ENCODE assay signal across 12 cellular contexts in genomic region chr16:9012848-9013507, GRCh38. TPM values are rescaled to one million over a fixed set of nuclear protein-coding genes. Genes with fewer than 3 reads are reported as not detected.
A peak's percentile ranks its signal among the peaks of the same experiment; 100 is the strongest.
DNase-seq lines count a peak whose midpoint lies in the region; ATAC-seq and TF ChIP-seq lines count a peak whose summit lies in the region.
"Had no signal": no experiment of that assay in that cellular context is flagged by ENCODE, and none has a peak within 500 bp of the region (broad histone marks: within the 10 kb centered on the region; RNA-seq: fewer than 3 reads in every experiment).

No MANE protein-coding gene starts in this region.

- H3K27ac ChIP-seq in A673 (ENCODE audit: low read depth, low read length, poor library complexity, severe bottlenecking) = no peak overlapping the region
- H3K27ac ChIP-seq: pancreas had no signal

- DNase-seq in A673 (ENCODE audit: low spot score) (peak; percentile 70), DMS 273 treated with DMSO at 0.1 percent for 48 hours (lab: John Stamatoyannopoulos, UW) (peak; percentile 48), SK-N-DZ (ENCODE audit: low spot score) (peak; percentile 57), epidermal melanocyte (ENCODE audit: insufficient read length, low spot score) (no peak)
- DNase-seq: activated CD4-positive, CD25-positive, alpha-beta regulatory T cell; hippocampal formation; OCI-M1 had no signal

- no peaks in the 10 kb centered on the region for H3K36me3 ChIP-seq in A673 (ENCODE audit: insufficient read depth, low read length, poor library complexity, severe bottlenecking)
- H3K36me3 ChIP-seq: pancreas had no signal

- peak; percentile 58 for TF ChIP-seq CTCF in A673 (conservative IDR thresholded peaks at IDR 0.05; ENCODE audit: low read depth, low read length)

- no peaks in the 10 kb centered on the region for H3K27me3 ChIP-seq in A673 (replicated peaks; ENCODE audit: insufficient read depth, low read depth, low read length, poor library complexity)
- H3K27me3 ChIP-seq: pancreas had no signal

- no TSS peak for BruUV-seq in A673 (replicated peaks; lab: Mats Ljungman, UMichigan)

- H3K4me3 ChIP-seq in A673 (ENCODE audit: low read depth, low read length, poor library complexity, severe bottlenecking) = no peak overlapping the region
- peak overlapping the region; percentile 36; the same call in 1 of the 2 replicates for H3K4me3 ChIP-seq in iPS-18c (ENCODE audit: insufficient read depth, low read depth, low read length)
- H3K4me3 ChIP-seq: pancreas had no signal

- ATAC-seq in HG02678 (IDR thresholded peaks at IDR 0.05; ENCODE audit: unreplicated experiment) = no peak
- no peak for ATAC-seq in HG03469 (IDR thresholded peaks at IDR 0.05; ENCODE audit: unreplicated experiment)
- no peak for ATAC-seq in HG02840 (IDR thresholded peaks at IDR 0.05; ENCODE audit: low FRiP score, unreplicated experiment)
- ATAC-seq: pancreas had no signal

- no peaks in the 10 kb centered on the region for H3K4me1 ChIP-seq in A673 (ENCODE audit: insufficient read depth, low read length, poor library complexity, severe bottlenecking)

- intact Hi-C loops in A673 (cut with micrococcal nuclease; ENCODE audit: unreplicated experiment) = loop anchor here (5.0 kb wide), 1 partner anchor 351 kb away; no protein-coding TSS in a partner anchor

- CTCF ChIA-PET in A673 (lab: Charles Lee) = interaction anchor here (1.1 kb wide), 1 partner anchor 20 kb away, joined by 3 read pairs; no protein-coding TSS in a partner anchor

- POLR2A ChIA-PET in A673 (lab: Charles Lee; ENCODE audit: low non-redundant PET) = no interaction called here

- peaks cover 7% of the 10 kb centered on the region for H3K9me3 ChIP-seq in A673 (ENCODE audit: low read depth, low read length, poor library complexity, severe bottlenecking)
- no peaks in the 10 kb centered on the region for H3K9me3 ChIP-seq in iPS-18c (ENCODE audit: control insufficient read depth, insufficient read depth, low read length)
- H3K9me3 ChIP-seq: pancreas had no signal

RNA-seq across cellular contexts. Expression of gene USP7, which starts 49.3 kb away (rescaled TPM):
- 228 and 233 TPM in 2 replicates for total RNA-seq in A673 (2021)
- polyA plus RNA-seq in SK-N-DZ (2014; cell fraction: cytosol; rRNA removed) = 27.9 and 32.5 TPM in 2 replicates
- polyA plus RNA-seq in SK-N-DZ (2014; cell fraction: nucleus; rRNA removed) = 105 and 115 TPM in 2 replicates
